In the genomic region with DNA sequence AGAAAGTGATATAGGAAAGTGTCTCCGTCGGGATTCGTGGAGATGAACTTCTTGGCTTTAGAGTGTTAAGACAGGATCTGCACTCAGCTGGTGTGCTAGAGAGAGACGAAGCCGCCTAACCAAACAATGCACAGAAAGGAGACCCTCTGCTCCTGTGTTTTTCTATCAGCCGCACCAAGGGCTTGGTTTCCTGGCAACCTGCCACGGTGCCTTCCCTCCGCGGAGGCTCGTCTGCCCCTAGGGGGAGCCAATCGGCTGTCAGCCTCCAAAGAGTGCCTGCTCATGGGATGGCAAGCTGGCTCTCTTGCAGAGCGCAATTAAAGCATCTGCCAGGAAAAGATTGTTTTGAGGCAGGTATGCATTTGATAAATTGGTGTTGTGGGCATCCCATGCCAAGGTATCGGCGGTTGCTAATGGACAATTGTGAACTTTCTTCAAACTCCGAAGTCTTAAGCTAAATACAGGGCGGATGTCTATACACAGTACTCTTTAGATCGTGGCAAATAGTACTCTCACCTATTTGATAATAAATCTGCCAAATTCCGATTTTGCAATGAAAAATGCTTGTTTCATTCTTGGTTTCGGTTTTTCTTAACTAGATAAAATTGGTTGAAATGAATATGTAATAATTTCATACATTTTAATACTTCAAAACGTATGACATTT, we compare ENCODE assay signal across 1 cellular context.
TF ChIP-seq lines count a peak whose summit lies in the region.

No MANE protein-coding gene starts in this region.

TF ChIP-seq in GM12878, 131 proteins besides CTCF, POLR2A, EP300 and RAD21 (continued from another document):
- TF ChIP-seq, protein P1, sequence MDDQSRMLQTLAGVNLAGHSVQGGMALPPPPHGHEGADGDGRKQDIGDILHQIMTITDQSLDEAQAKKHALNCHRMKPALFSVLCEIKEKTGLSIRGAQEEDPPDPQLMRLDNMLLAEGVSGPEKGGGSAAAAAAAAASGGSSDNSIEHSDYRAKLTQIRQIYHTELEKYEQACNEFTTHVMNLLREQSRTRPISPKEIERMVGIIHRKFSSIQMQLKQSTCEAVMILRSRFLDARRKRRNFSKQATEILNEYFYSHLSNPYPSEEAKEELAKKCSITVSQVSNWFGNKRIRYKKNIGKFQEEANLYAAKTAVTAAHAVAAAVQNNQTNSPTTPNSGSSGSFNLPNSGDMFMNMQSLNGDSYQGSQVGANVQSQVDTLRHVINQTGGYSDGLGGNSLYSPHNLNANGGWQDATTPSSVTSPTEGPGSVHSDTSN (IDR thresholded peaks at IDR 0.05; ENCODE audit: insufficient replicate concordance, low read depth, low read length), result no peak
- no peak for TF ChIP-seq SREBF1 (IDR thresholded peaks at IDR 0.05; ENCODE audit: low read length)
- no peak for TF ChIP-seq ZZZ3 (IDR thresholded peaks at IDR 0.05; ENCODE audit: control insufficient read depth, insufficient read length, low read depth)
- no peak for TF ChIP-seq SP1 (IDR thresholded peaks at IDR 0.05; ENCODE audit: low read depth, low read length)
TF ChIP-seq in GM12878: peak in this region for 0.
